In genomic region chr1:237590381-237590780, GRCh38 we compare ENCODE assay signal across 20 cellular contexts.
"Had no signal": no experiment of that assay in that cellular context is flagged by ENCODE, and none has a peak within 500 bp of the region (broad histone marks: within the 10 kb centered on the region; RNA-seq: fewer than 3 reads in every experiment).

No MANE protein-coding gene starts in this region.

- H3K27ac ChIP-seq: hepatocyte, pancreas, suprapubic skin, thyroid gland, upper lobe of left lung, vagina had no signal

- H3K27me3 ChIP-seq: hepatocyte, pancreas, suprapubic skin, thyroid gland, upper lobe of left lung, vagina had no signal

- H3K4me3 ChIP-seq: hepatocyte, lung, pancreas, smooth muscle cell, suprapubic skin, thyroid gland, upper lobe of left lung, vagina had no signal

- DNase-seq: effector CD4-positive, alpha-beta T cell; foreskin melanocyte; head of caudate nucleus; kidney; left cardiac atrium; left ventricle myocardium superior; mesenchymal stem cell; midbrain; occipital lobe; pancreas; right cardiac atrium; stimulated activated CD4-positive, alpha-beta T cell treated with anti-CD3 and anti-CD28 coated beads, Interleukin-2, amount 100 ng/mL, for 48 hours; stimulated activated naive CD4-positive, alpha-beta T cell treated with Interleukin-2 at 50 U/mL for 16 hours; thyroid gland; upper lobe of left lung had no signal

- H3K9me3 ChIP-seq: pancreas, suprapubic skin, thyroid gland, upper lobe of left lung, vagina had no signal

- H3K4me1 ChIP-seq: pancreas, suprapubic skin, thyroid gland, upper lobe of left lung, vagina had no signal

- ATAC-seq: left cardiac atrium, pancreas, right cardiac atrium had no signal

- H3K36me3 ChIP-seq: pancreas, suprapubic skin, thyroid gland, upper lobe of left lung, vagina had no signal

- FAIRE-seq: kidney, pancreas had no signal
